8 cellular contexts compared by ENCODE assay signal in the genomic region with DNA sequence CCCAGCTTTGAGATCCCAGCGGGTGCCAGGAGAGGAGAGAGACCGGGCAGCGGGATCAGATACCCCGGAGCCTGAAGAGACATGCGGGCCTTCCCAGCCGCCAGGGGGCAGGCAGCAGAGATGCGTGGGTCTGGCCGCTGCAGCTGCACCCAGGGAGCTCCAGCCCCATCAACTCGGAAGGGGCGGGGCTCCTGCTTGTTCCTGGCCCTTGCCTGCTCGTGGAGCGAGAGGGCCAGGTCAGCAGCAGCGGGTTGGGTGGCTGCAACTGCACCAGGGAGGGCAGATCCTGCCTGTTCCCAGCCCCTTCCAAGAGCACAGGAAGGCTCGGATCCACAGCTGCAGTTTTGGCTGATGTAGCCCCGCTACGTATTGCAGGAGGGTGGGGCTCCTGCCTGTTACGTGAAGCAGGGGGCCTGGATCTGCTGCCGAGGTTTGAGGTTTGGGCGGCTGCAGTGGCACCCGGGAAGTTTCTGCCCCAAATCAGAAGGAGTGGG.
DNase-seq lines count a peak whose midpoint lies in the region; ATAC-seq and TF ChIP-seq lines count a peak whose summit lies in the region.

No MANE protein-coding gene starts in this region.

- H3K27me3 ChIP-seq in SJCRH30 = no peaks in the 10 kb centered on the region
- no peaks in the 10 kb centered on the region for H3K27me3 ChIP-seq in heart left ventricle
- H3K27me3 ChIP-seq in spleen (replicated peaks in 1 of 7) = no peaks in the 10 kb centered on the region
- no peaks in the 10 kb centered on the region for H3K27me3 ChIP-seq in PC-3 (ENCODE audit: low read length)

- H3K4me1 ChIP-seq in SJCRH30 (peaks cover 15% of the 10 kb centered on the region; the same call in 1 of the 2 replicates), heart left ventricle (peaks cover 0 to 10% (median 0%) of the 10 kb centered on the region in 12 donors), spleen (peaks cover 0 to 4% (median 0%) of the 10 kb centered on the region in 6 donors), PC-3 (ENCODE audit: insufficient read depth, low read length) (peaks cover 13% of the 10 kb centered on the region)

- H3K27ac ChIP-seq in SJCRH30 = 0 out of 2 replicates have a peak overlapping the region, but pooled peaks have one; percentile 22
- no peak overlapping the region for H3K27ac ChIP-seq in heart left ventricle
- no peak overlapping the region for H3K27ac ChIP-seq in spleen
- H3K27ac ChIP-seq in PC-3 (ENCODE audit: low read length) = no peak overlapping the region

- H3K79me2 ChIP-seq in PC-3 (ENCODE audit: low read length) = no peaks in the 10 kb centered on the region

- no peak overlapping the region for H3K9ac ChIP-seq in PC-3 (ENCODE audit: low read length)

- H4K20me1 ChIP-seq in PC-3 (ENCODE audit: low read length) = no peaks in the 10 kb centered on the region

- no peaks in the 10 kb centered on the region for H3F3A ChIP-seq in PC-3 (ENCODE audit: low read length, unreplicated experiment)

- ATAC-seq in heart left ventricle = peak in 2 of 4 donors; percentile 65 to 81
- no peak for ATAC-seq in PC-3
- ATAC-seq in GM19452 (IDR thresholded peaks at IDR 0.05; ENCODE audit: unreplicated experiment) = no peak

- no peaks in the 10 kb centered on the region for H3K9me2 ChIP-seq in PC-3 (replicated peaks; ENCODE audit: low read length)

- DNase-seq in NCI-H524 (lab: John Stamatoyannopoulos, UW) (peak; percentile 65 to 82), NCI-H524 treated with DMSO at 0.1 percent for 48 hours (lab: John Stamatoyannopoulos, UW) (no peak), SJCRH30 (peak in 1 of 2 experiments; percentile 34), heart left ventricle (peak in 3 of 5 donors; percentile 25 to 52 (median 39)), spleen (peak; percentile 77), PC-3 (no peak), NCI-H2029 (lab: John Stamatoyannopoulos, UW) (no peak)

- H3K9me3 ChIP-seq in SJCRH30 (replicated peaks) (no peaks in the 10 kb centered on the region), heart left ventricle (no peaks in the 10 kb centered on the region), spleen (no peaks in the 10 kb centered on the region), PC-3 (ENCODE audit: low read length) (no peaks in the 10 kb centered on the region)

- H3K36me3 ChIP-seq in SJCRH30 = no peaks in the 10 kb centered on the region
- no peaks in the 10 kb centered on the region for H3K36me3 ChIP-seq in heart left ventricle
- no peaks in the 10 kb centered on the region for H3K36me3 ChIP-seq in spleen
- no peaks in the 10 kb centered on the region for H3K36me3 ChIP-seq in PC-3 (ENCODE audit: low read depth, low read length)

- no TSS peak for BruUV-seq in PC-3 (replicated peaks; lab: Mats Ljungman, UMichigan)

- no peak overlapping the region for H2AFZ ChIP-seq in PC-3 (ENCODE audit: low read length)

- intact Hi-C loops in heart left ventricle (cut with DNase I) = loop anchor here in 1 of 10 donors (5.0 kb wide), 1 partner anchor 977 kb away; the partner anchor contains the start of gene MARCKS
- intact Hi-C loops in spleen (cut with DNase I; ENCODE audit: low total_unique reads) = no loop called here
- intact Hi-C loops in PC-3 (cut with micrococcal nuclease) = loop anchor here (5.0 to 10.0 kb wide), 3 partner anchors 185 to 977 kb away; partner anchors contain the start of gene MARCKS

- CTCF ChIA-PET in PC-3 (lab: Charles Lee) = no interaction called here

- H3K4me2 ChIP-seq in PC-3 (ENCODE audit: low read length) = no peak overlapping the region

- 87 to 97% (median 95%) methylated on average over 14 to 20 of the region's 20 CpGs for WGBS in heart left ventricle, 4 donors
- WGBS in spleen, 5 donors = 86 to 93% (median 92%) methylated on average over 12 to 20 of the region's 20 CpGs

- TF ChIP-seq CTCF in heart left ventricle (IDR thresholded peaks at IDR 0.05) (peak in 2 of 12 donors; percentile 14 to 18), spleen (IDR thresholded peaks at IDR 0.05 in 8 of 11, conservative IDR thresholded peaks at IDR 0.05 in 3 of 11) (no peak), PC-3 (conservative IDR thresholded peaks at IDR 0.05; ENCODE audit: low read depth, low read length) (no peak)

- POLR2A ChIA-PET in PC-3 (lab: Charles Lee; ENCODE audit: unreplicated experiment) = no interaction called here

- TF ChIP-seq POLR2A in heart left ventricle (IDR thresholded peaks at IDR 0.05) (no peak), spleen (IDR thresholded peaks at IDR 0.05) (no peak)

- H3K4me3 ChIP-seq in SJCRH30 = no peak overlapping the region
- peak overlapping the region in 1 of 12 donors; percentile 10 for H3K4me3 ChIP-seq in heart left ventricle
- no peak overlapping the region for H3K4me3 ChIP-seq in spleen
- H3K4me3 ChIP-seq in PC-3 (ENCODE audit: low read length) = no peak overlapping the region

Comparison
In these comparisons a context has a peak if more than half of its experiments do, and no peak if none do; other contexts are left out.
1. DNase-seq: peak in NCI-H524 (2 of 2), heart left ventricle (3 of 5) and spleen (single experiment); none in NCI-H524 treated with DMSO at 0.1 percent for 48 hours (single experiment), PC-3 (single experiment) and NCI-H2029 (single experiment).